19 cellular contexts compared by ENCODE assay signal in genomic region chr13:77915676-77916075, GRCh38. TPM values are rescaled to one million over a fixed set of nuclear protein-coding genes. Genes with fewer than 3 reads are reported as not detected.
DNase-seq lines count a peak whose midpoint lies in the region; TF ChIP-seq lines count a peak whose summit lies in the region.
"Had no signal": no experiment of that assay in that cellular context is flagged by ENCODE, and none has a peak within 500 bp of the region (broad histone marks: within the 10 kb centered on the region; RNA-seq: fewer than 3 reads in every experiment).

No MANE protein-coding gene starts in this region.

- peaks cover 15% of the 10 kb centered on the region for H3K79me2 ChIP-seq in trophoblast cell (ENCODE audit: control insufficient read depth, insufficient read depth, low read length, poor library complexity)

- peak overlapping the region in 4 of 5 donors; percentile 1 to 75 (median 35) for H3K27ac ChIP-seq in adrenal gland
- H3K27ac ChIP-seq in iPS-18a (ENCODE audit: low read length): no peak overlapping the region
- no peak overlapping the region for H3K27ac ChIP-seq in trophoblast cell (ENCODE audit: low read depth, low read length)
- H3K27ac ChIP-seq: ovary had no signal

- peak overlapping the region in 1 of 4 donors; percentile 69 for H3K4me3 ChIP-seq in adrenal gland
- peak overlapping the region; percentile 81 for H3K4me3 ChIP-seq in iPS-18a (ENCODE audit: low read length)
- no peak overlapping the region for H3K4me3 ChIP-seq in trophoblast cell (ENCODE audit: low read depth, low read length)

- H3K9me3 ChIP-seq in ES-I3 (ENCODE audit: control insufficient read depth, insufficient read depth, low read length) (no peaks in the 10 kb centered on the region), adrenal gland (replicated peaks in 1 of 3) (no peaks in the 10 kb centered on the region), iPS-18a (ENCODE audit: control insufficient read depth, low read depth, low read length) (no peaks in the 10 kb centered on the region), trophoblast cell (ENCODE audit: insufficient read depth, low read depth, low read length) (no peaks in the 10 kb centered on the region)
- H3K9me3 ChIP-seq: ovary, thyroid gland had no signal

- TF ChIP-seq CTCF in adrenal gland (IDR thresholded peaks at IDR 0.05): no peak

- no peak for TF ChIP-seq POLR2A in adrenal gland (IDR thresholded peaks at IDR 0.05)

- H3K27me3 ChIP-seq in adrenal gland (no peaks in the 10 kb centered on the region), iPS-18a (ENCODE audit: control insufficient read depth, insufficient read depth, low read length) (peaks cover 32% of the 10 kb centered on the region), trophoblast cell (ENCODE audit: insufficient read depth, low read length) (no peaks in the 10 kb centered on the region)
- H3K27me3 ChIP-seq: ovary, thyroid gland had no signal

- H2AK5ac ChIP-seq in trophoblast cell (ENCODE audit: low read length): no peak overlapping the region

- intact Hi-C loops in adrenal gland (cut with DNase I): no loop called here
- intact Hi-C loops in head of caudate nucleus (cut with DNase I): no loop called here

- no peak overlapping the region for H3K4ac ChIP-seq in trophoblast cell (ENCODE audit: low read depth, low read length)

- no peak overlapping the region for H3K23ac ChIP-seq in trophoblast cell (ENCODE audit: low read length)

- no peak overlapping the region for H3K18ac ChIP-seq in trophoblast cell (ENCODE audit: low read length)

- no peak overlapping the region for H4K12ac ChIP-seq in trophoblast cell (ENCODE audit: low read depth, low read length)

- H2BK5ac ChIP-seq in trophoblast cell (ENCODE audit: low read depth, low read length, poor library complexity): no peak overlapping the region

- no peak overlapping the region for H4K8ac ChIP-seq in trophoblast cell (ENCODE audit: low read depth, low read length)

- H3K36me3 ChIP-seq in ES-I3 (ENCODE audit: insufficient read depth, low read length) (no peaks in the 10 kb centered on the region), adrenal gland (replicated peaks in 1 of 2) (no peaks in the 10 kb centered on the region), iPS-18a (ENCODE audit: control insufficient read depth, low read depth, low read length) (no peaks in the 10 kb centered on the region), trophoblast cell (ENCODE audit: control insufficient read depth in 1 of 2, insufficient read depth in 2 of 2, low read length in 2 of 2) (peaks cover 4 to 9% of the 10 kb centered on the region in 2 experiments)
- H3K36me3 ChIP-seq: ovary, thyroid gland had no signal

- H3K14ac ChIP-seq in trophoblast cell (ENCODE audit: low read length): no peak overlapping the region

- H2AFZ ChIP-seq in trophoblast cell (ENCODE audit: insufficient read depth, low read length, poor library complexity): no peak overlapping the region

- H4K91ac ChIP-seq in trophoblast cell (ENCODE audit: low read depth, low read length): no peak overlapping the region

- peak overlapping the region; percentile 46 for H3K4me2 ChIP-seq in trophoblast cell (ENCODE audit: low read length)

- peak overlapping the region; percentile 56; the same call in 1 of the 2 replicates for H3K9ac ChIP-seq in ES-I3 (ENCODE audit: low read depth, low read length)
- H3K9ac ChIP-seq in iPS-18a (ENCODE audit: low read length): no peak overlapping the region
- H3K9ac ChIP-seq in trophoblast cell (ENCODE audit: low read length): no peak overlapping the region

- no peak overlapping the region for H2BK12ac ChIP-seq in trophoblast cell (ENCODE audit: low read length)

- no peak for DNase-seq in adrenal gland
- no peak for DNase-seq in trophoblast cell
- DNase-seq in NCI-H748 (lab: John Stamatoyannopoulos, UW; ENCODE audit: unreplicated experiment): no peak
- DNase-seq in head of caudate nucleus: no peak
- DNase-seq in glomerular visceral epithelial cell (ENCODE audit: extremely low spot score): no peak
- no peak for DNase-seq in UCSD-AML1 (lab: John Stamatoyannopoulos, UW; ENCODE audit: unreplicated experiment)
- DNase-seq: activated CD4-positive, alpha-beta T cell treated with anti-CD3 and anti-CD28 coated beads for 36 hours; activated CD8-positive, alpha-beta memory T cell treated with anti-CD3 and anti-CD28 coated beads, Interleukin-2, amount 50 U/mL, for 48 hours; activated gamma-delta T cell treated with Interleukin-2 at 50 U/mL for 16 hours; CD4-positive, CD25-positive, alpha-beta regulatory T cell; NCI-H146; NCI-H82; ovary; stimulated activated CD4-positive, alpha-beta T cell treated with anti-CD3 and anti-CD28 coated beads, Interleukin-4, amount 100 ng/mL, for 24 hours; T1000; thyroid gland had no signal

- peaks cover 16% of the 10 kb centered on the region for H3K79me1 ChIP-seq in trophoblast cell (ENCODE audit: low read length)

- 40 to 61% (median 55%) methylated on average over 1 of the region's 1 CpG for WGBS in adrenal gland, 4 donors
- no CpG with 5 or more reads among the region's 1 CpG for WGBS in trophoblast cell (ENCODE audit: extremely low coverage, insufficient coverage, insufficient read length)

- H3K4me1 ChIP-seq in ES-I3 (ENCODE audit: insufficient read depth, low read length) (no peaks in the 10 kb centered on the region), adrenal gland (replicated peaks in 1 of 2) (peaks cover 0 to under 1% of the 10 kb centered on the region in 2 donors), iPS-18a (ENCODE audit: control insufficient read depth, low read depth, low read length) (peaks cover 15% of the 10 kb centered on the region), trophoblast cell (ENCODE audit: control insufficient read depth in 1 of 2, insufficient read depth in 2 of 2, low read length in 2 of 2) (peaks cover 9 to 21% of the 10 kb centered on the region in 2 experiments)

- H2BK120ac ChIP-seq in trophoblast cell (ENCODE audit: insufficient read depth, low read length, poor library complexity): no peak overlapping the region

RNA-seq across cellular contexts. Expression of gene EDNRB, which starts 3.0 kb away (rescaled TPM):
- 100 to 1,000 TPM in 6 of 8 donors, 10 to 100 TPM in 2; 36.5 to 216 (median 134) TPM for total RNA-seq in adrenal gland
- polyA plus RNA-seq in adrenal gland: 10 to 100 TPM; 14.0 to 54.3 (median 24.0) TPM
- polyA plus RNA-seq in trophoblast cell (2013): 88.6 TPM in 2 replicates
- total RNA-seq: activated CD4-positive, alpha-beta T cell treated with anti-CD3 and anti-CD28 coated beads for 36 hours; CD4-positive, CD25-positive, alpha-beta regulatory T cell; chondrocyte had no signal
- polyA plus RNA-seq: CD4-positive, CD25-positive, alpha-beta regulatory T cell had no signal

Comparison
In these comparisons a context has a peak if more than half of its experiments do, and no peak if none do; other contexts are left out.
1. H3K27ac ChIP-seq: peak in adrenal gland (4 of 5); none in iPS-18a (single experiment) and trophoblast cell (single experiment).